Comparison of ENCODE assay signal across 10 cellular contexts in the genomic region with DNA sequence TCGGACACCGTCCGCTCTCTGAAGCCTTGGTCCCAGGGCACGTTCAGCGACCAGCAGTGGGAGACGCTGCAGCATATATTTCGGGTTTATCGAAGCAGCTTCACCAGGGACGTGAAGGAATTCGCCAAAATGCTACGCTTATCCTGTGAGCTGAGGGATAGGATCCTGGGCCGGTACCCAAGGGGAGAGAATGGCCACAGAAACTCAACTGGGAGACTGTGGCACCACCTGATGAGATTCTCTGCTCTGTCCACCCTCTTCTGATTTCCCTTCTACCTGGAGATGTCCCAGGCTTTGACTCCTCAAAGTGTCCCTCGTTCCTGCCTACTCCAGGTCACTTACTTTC. TPM values are rescaled to one million over a fixed set of nuclear protein-coding genes. Genes with fewer than 3 reads are reported as not detected.
DNase-seq lines count a peak whose midpoint lies in the region; ATAC-seq and TF ChIP-seq lines count a peak whose summit lies in the region.
"Had no signal": no experiment of that assay in that cellular context is flagged by ENCODE, and none has a peak within 500 bp of the region (broad histone marks: within the 10 kb centered on the region; RNA-seq: fewer than 3 reads in every experiment).

No MANE protein-coding gene starts in this region.

- TF ChIP-seq CTCF in DND-41 (IDR thresholded peaks at IDR 0.05; ENCODE audit: borderline replicate concordance, extremely low read depth, low read length, poor library complexity, severe bottlenecking) (no peak), SU-DHL-6 (IDR thresholded peaks at IDR 0.05; ENCODE audit: insufficient read depth, low read length, poor library complexity, severe bottlenecking) (no peak), fibroblast of villous mesenchyme (IDR thresholded peaks at IDR 0.05; ENCODE audit: insufficient read depth, low read depth, low read length) (no peak), prostate gland (IDR thresholded peaks at IDR 0.05) (no peak), BE2C (IDR thresholded peaks at IDR 0.05; ENCODE audit: low read depth, low read length) (no peak)

- H3K27ac ChIP-seq in DND-41 (ENCODE audit: low read length) = peak overlapping the region; percentile 84
- H3K27ac ChIP-seq in SU-DHL-6 (ENCODE audit: low read depth, low read length) = no peak overlapping the region
- no peak overlapping the region for H3K27ac ChIP-seq in prostate gland

- no peak for TF ChIP-seq POLR2A in prostate gland (IDR thresholded peaks at IDR 0.05)

- intact Hi-C loops in prostate gland (cut with DNase I) = no loop called here

- H3K4me1 ChIP-seq in DND-41 (ENCODE audit: insufficient read depth, low read length) = peaks cover 33% of the 10 kb centered on the region
- no peaks in the 10 kb centered on the region for H3K4me1 ChIP-seq in prostate gland (replicated peaks)
- no peaks in the 10 kb centered on the region for H3K4me1 ChIP-seq in BE2C

- peak overlapping the region; percentile 71 for H3K9ac ChIP-seq in DND-41 (ENCODE audit: low read depth, low read length)
- H3K9ac ChIP-seq in SU-DHL-6 (ENCODE audit: low read length) = no peak overlapping the region

- no peak for ATAC-seq in DND-41 (ENCODE audit: insufficient read depth, low read depth)

- no peaks in the 10 kb centered on the region for H3F3A ChIP-seq in SU-DHL-6 (ENCODE audit: insufficient read depth)

- H3K4me3 ChIP-seq in DND-41 (ENCODE audit: low read depth in 1 of 2, low read length in 2 of 2) (peak overlapping the region; percentile 54 to 82; a peak in 3 of 4 replicates), SU-DHL-6 (ENCODE audit: insufficient read depth, low read length, poor library complexity, severe bottlenecking) (no peak overlapping the region), fibroblast of villous mesenchyme (ENCODE audit: low read depth, low read length) (peak overlapping the region; percentile 66), prostate gland (peak overlapping the region; percentile 15 to 25), BE2C (ENCODE audit: low read depth, low read length) (no peak overlapping the region)

- H3K27me3 ChIP-seq in DND-41 (ENCODE audit: insufficient read depth, low read length, poor library complexity) (no peaks in the 10 kb centered on the region), SU-DHL-6 (ENCODE audit: low read length) (no peaks in the 10 kb centered on the region), prostate gland (replicated peaks; ENCODE audit: insufficient read depth) (peaks cover 2% of the 10 kb centered on the region), BE2C (peaks cover 60% of the 10 kb centered on the region)

- H3K4me2 ChIP-seq in DND-41 (ENCODE audit: insufficient read depth, low read length) (peak overlapping the region; percentile 98), SU-DHL-6 (ENCODE audit: low read depth, low read length, poor library complexity, severe bottlenecking) (peak overlapping the region; percentile 49)

- H2AFZ ChIP-seq in DND-41 (ENCODE audit: low read depth, low read length) (peak overlapping the region; percentile 92), SU-DHL-6 (ENCODE audit: low read depth, low read length, severe bottlenecking) (no peak overlapping the region)

- H3K9me2 ChIP-seq in SU-DHL-6 (replicated peaks; ENCODE audit: insufficient read depth, low read length) = no peaks in the 10 kb centered on the region

- peaks cover 6% of the 10 kb centered on the region; the same call in 1 of the 2 replicates for H3K36me3 ChIP-seq in DND-41 (ENCODE audit: insufficient read depth, low read length)
- H3K36me3 ChIP-seq in SU-DHL-6 (ENCODE audit: low read length) = no peaks in the 10 kb centered on the region
- no peaks in the 10 kb centered on the region for H3K36me3 ChIP-seq in prostate gland
- H3K36me3 ChIP-seq in BE2C = no peaks in the 10 kb centered on the region

- H3K9me3 ChIP-seq in DND-41 (ENCODE audit: insufficient read depth, low read length, severe bottlenecking) (no peaks in the 10 kb centered on the region), SU-DHL-6 (ENCODE audit: insufficient read depth, low read length) (no peaks in the 10 kb centered on the region), prostate gland (no peaks in the 10 kb centered on the region), BE2C (no peaks in the 10 kb centered on the region)

- WGBS in prostate gland = 16% methylated on average over 13 of the region's 13 CpGs

- H3K79me2 ChIP-seq in DND-41 (ENCODE audit: insufficient read depth, low read length) (peaks cover 17% of the 10 kb centered on the region), SU-DHL-6 (ENCODE audit: insufficient read depth, low read length) (no peaks in the 10 kb centered on the region)

- DNase-seq in DND-41 (no peak), fibroblast of villous mesenchyme (ENCODE audit: low read depth) (no peak), prostate gland (ENCODE audit: low spot score) (no peak), BE2C (no peak), NCI-H1930 (lab: John Stamatoyannopoulos, UW) (no peak), NCI-H2196 treated with DMSO at 0.1 percent for 48 hours (lab: John Stamatoyannopoulos, UW; ENCODE audit: unreplicated experiment) (no peak), OCI-M1 (lab: John Stamatoyannopoulos, UW) (no peak)
- DNase-seq: activated CD4-positive, CD25-positive, alpha-beta regulatory T cell treated with anti-CD3 and anti-CD28 coated beads, Interleukin-2, amount 50 U/mL, for 72 hours; foreskin melanocyte had no signal

- H4K20me1 ChIP-seq in DND-41 (ENCODE audit: insufficient read depth, low read length) (no peaks in the 10 kb centered on the region), SU-DHL-6 (ENCODE audit: low read depth, low read length) (no peaks in the 10 kb centered on the region)

RNA-seq across cellular contexts. Expression of a gene that starts 0.9 kb away (rescaled TPM):
- under 0.01 TPM in 2 replicates for total RNA-seq in fibroblast of villous mesenchyme
- total RNA-seq in prostate gland = 1 to 10 TPM; 1.3 to 3.1 TPM
- polyA plus RNA-seq in BE2C (2012; ENCODE audit: insufficient read depth, insufficient read length, low read depth) = not detected

Comparison
In these comparisons a context has a peak if more than half of its experiments do, and no peak if none do; other contexts are left out.
1. H3K4me3 ChIP-seq: peak in DND-41 (2 of 2), fibroblast of villous mesenchyme (single experiment) and prostate gland (2 of 2); none in SU-DHL-6 (single experiment) and BE2C (single experiment).